ENCODE assay signal across 1 cellular context in genomic region chrX:109704563-109704962, GRCh38.
TF ChIP-seq lines count a peak whose summit lies in the region.

No MANE protein-coding gene starts in this region.

TF ChIP-seq in HepG2, 621 proteins besides CTCF, POLR2A, EP300 and RAD21 (continued from another document):
- TF ChIP-seq, protein P1, sequence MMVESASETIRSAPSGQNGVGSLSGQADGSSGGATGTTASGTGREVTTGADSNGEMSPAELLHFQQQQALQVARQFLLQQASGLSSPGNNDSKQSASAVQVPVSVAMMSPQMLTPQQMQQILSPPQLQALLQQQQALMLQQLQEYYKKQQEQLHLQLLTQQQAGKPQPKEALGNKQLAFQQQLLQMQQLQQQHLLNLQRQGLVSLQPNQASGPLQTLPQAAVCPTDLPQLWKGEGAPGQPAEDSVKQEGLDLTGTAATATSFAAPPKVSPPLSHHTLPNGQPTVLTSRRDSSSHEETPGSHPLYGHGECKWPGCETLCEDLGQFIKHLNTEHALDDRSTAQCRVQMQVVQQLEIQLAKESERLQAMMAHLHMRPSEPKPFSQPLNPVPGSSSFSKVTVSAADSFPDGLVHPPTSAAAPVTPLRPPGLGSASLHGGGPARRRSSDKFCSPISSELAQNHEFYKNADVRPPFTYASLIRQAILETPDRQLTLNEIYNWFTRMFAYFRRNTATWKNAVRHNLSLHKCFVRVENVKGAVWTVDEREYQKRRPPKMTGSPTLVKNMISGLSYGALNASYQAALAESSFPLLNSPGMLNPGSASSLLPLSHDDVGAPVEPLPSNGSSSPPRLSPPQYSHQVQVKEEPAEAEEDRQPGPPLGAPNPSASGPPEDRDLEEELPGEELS (CRISPR knock-in tag; IDR thresholded peaks at IDR 0.05) = no peak
- TF ChIP-seq ZNF570 (CRISPR knock-in tag; IDR thresholded peaks at IDR 0.05; ENCODE audit: borderline replicate concordance) = no peak
- TF ChIP-seq TRIM24 (CRISPR knock-in tag; IDR thresholded peaks at IDR 0.05) = no peak
